In the genomic region with DNA sequence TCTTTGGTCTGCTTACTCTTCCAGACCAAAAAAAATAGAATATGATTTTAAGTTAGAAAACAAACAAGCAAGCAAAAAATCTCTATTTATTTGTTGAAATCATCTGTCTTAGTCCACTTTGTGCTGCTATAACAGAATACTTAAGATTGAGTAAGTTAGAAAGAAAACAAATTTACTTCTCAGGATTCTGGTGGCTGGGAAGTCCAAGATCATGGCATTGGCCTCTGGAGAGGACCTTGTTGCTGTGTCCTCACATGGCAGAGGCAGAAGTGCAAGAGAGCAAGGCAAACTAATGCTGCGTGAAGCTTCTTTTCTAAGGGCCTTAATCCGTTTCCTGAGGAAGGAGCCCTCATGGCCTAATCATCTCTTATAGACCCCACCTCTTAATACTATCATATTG, we compare ENCODE assay signal across 24 cellular contexts.
"Had no signal": no experiment of that assay in that cellular context is flagged by ENCODE, and none has a peak within 500 bp of the region (broad histone marks: within the 10 kb centered on the region; RNA-seq: fewer than 3 reads in every experiment).

No MANE protein-coding gene starts in this region.

- H3K4me1 Mint-ChIP-seq: activated CD4-positive, alpha-beta T cell treated with anti-CD3 and anti-CD28 coated beads, Interleukin-2, amount 10 ng/mL, durations not matched to agents 7 days and 5 days; activated naive CD4-positive, alpha-beta T cell treated with anti-CD3 and anti-CD28 coated beads, Interleukin-2, amount 10 ng/mL, durations not matched to agents 7 days and 5 days; activated T-helper 17 cell treated with anti-CD3 and anti-CD28 coated beads, Interleukin-2, amount 50 U/mL, for 72 hours; central memory CD8-positive, alpha-beta T cell; endodermal cell had no signal

- H3K9me3 Mint-ChIP-seq: activated T-helper 17 cell treated with anti-CD3 and anti-CD28 coated beads, Interleukin-2, amount 50 U/mL, for 72 hours; central memory CD8-positive, alpha-beta T cell; dendritic cell treated with granulocyte-macrophage colony-stimulating factor and Interleukin-4, amounts not matched to agents 40 ng/mL and 50 ng/mL, for 4 days had no signal

- H3K27me3 ChIP-seq: brain microvascular endothelial cell, dorsolateral prefrontal cortex had no signal

- H3K4me3 ChIP-seq: coronary artery, dorsolateral prefrontal cortex had no signal

- H3K36me3 Mint-ChIP-seq: activated naive CD4-positive, alpha-beta T cell treated with anti-CD3 and anti-CD28 coated beads, Interleukin-2, amount 10 ng/mL, durations not matched to agents 7 days and 5 days had no signal

- H3K36me3 ChIP-seq: brain microvascular endothelial cell had no signal

- ATAC-seq: activated CD4-positive, alpha-beta T cell treated with anti-CD3 and anti-CD28 coated beads for 36 hours; activated CD8-positive, alpha-beta T cell treated with anti-CD3 and anti-CD28 coated beads for 36 hours; activated T-cell treated with anti-CD3 and anti-CD28 coated beads, Interleukin-2, amount 50 U/mL, for 4 hours; activated T-helper 17 cell treated with anti-CD3 and anti-CD28 coated beads, Interleukin-2, amount 50 U/mL, for 72 hours; esophagus mucosa had no signal

- DNase-seq: activated CD4-positive, alpha-beta T cell treated with anti-CD3 and anti-CD28 coated beads for 36 hours; activated CD4-positive, alpha-beta T cell treated with anti-CD3 and anti-CD28 coated beads, Interleukin-2, amount 10 ng/mL, durations not matched to agents 7 days and 5 days; activated CD4-positive, alpha-beta T cell treated with anti-CD3 and anti-CD28 coated beads, Interleukin-2, amount 50 U/mL, for 4 hours; activated CD4-positive, CD25-positive, alpha-beta regulatory T cell; activated CD4-positive, CD25-positive, alpha-beta regulatory T cell treated with anti-CD3 and anti-CD28 coated beads, Interleukin-2, amount 50 U/mL, for 72 hours; activated CD8-positive, alpha-beta memory T cell treated with anti-CD3 and anti-CD28 coated beads for 24 hours; activated CD8-positive, alpha-beta T cell treated with anti-CD3 and anti-CD28 coated beads for 36 hours; activated effector memory CD4-positive, alpha-beta T cell treated with Interleukin-2 at 50 U/mL for 16 hours; activated naive CD4-positive, alpha-beta T cell treated with anti-CD3 and anti-CD28 coated beads, Interleukin-2, amount 10 ng/mL, durations not matched to agents 7 days and 5 days; activated T-cell treated with anti-CD3 and anti-CD28 coated beads, Interleukin-2, amount 50 U/mL, for 4 hours; amniotic stem cell; anterior cingulate cortex; brain microvascular endothelial cell; dorsolateral prefrontal cortex; effector memory CD4-positive, alpha-beta T cell; endodermal cell; foreskin fibroblast; T-helper 2 cell had no signal

- H3K27ac ChIP-seq: brain microvascular endothelial cell, coronary artery, dorsolateral prefrontal cortex had no signal

- H3K27ac Mint-ChIP-seq: activated CD4-positive, alpha-beta T cell treated with anti-CD3 and anti-CD28 coated beads for 36 hours; activated CD4-positive, alpha-beta T cell treated with anti-CD3 and anti-CD28 coated beads, Interleukin-2, amount 10 ng/mL, durations not matched to agents 7 days and 5 days; activated CD8-positive, alpha-beta T cell treated with anti-CD3 and anti-CD28 coated beads for 36 hours; activated naive CD8-positive, alpha-beta T cell; activated T-helper 17 cell treated with anti-CD3 and anti-CD28 coated beads, Interleukin-2, amount 50 U/mL, for 72 hours; dendritic cell treated with granulocyte-macrophage colony-stimulating factor and Interleukin-4, amounts not matched to agents 40 ng/mL and 50 ng/mL, for 4 days; endodermal cell had no signal

- H3K27me3 Mint-ChIP-seq: activated CD4-positive, alpha-beta T cell treated with anti-CD3 and anti-CD28 coated beads for 36 hours; activated CD4-positive, alpha-beta T cell treated with anti-CD3 and anti-CD28 coated beads, Interleukin-2, amount 10 ng/mL, durations not matched to agents 7 days and 5 days; activated CD8-positive, alpha-beta T cell treated with anti-CD3 and anti-CD28 coated beads for 36 hours; activated naive CD4-positive, alpha-beta T cell treated with anti-CD3 and anti-CD28 coated beads, Interleukin-2, amount 10 ng/mL, durations not matched to agents 7 days and 5 days; activated naive CD8-positive, alpha-beta T cell; activated T-helper 17 cell treated with anti-CD3 and anti-CD28 coated beads, Interleukin-2, amount 50 U/mL, for 72 hours; central memory CD8-positive, alpha-beta T cell had no signal

- H3K4me3 Mint-ChIP-seq: activated CD4-positive, alpha-beta T cell treated with anti-CD3 and anti-CD28 coated beads for 36 hours; activated CD4-positive, alpha-beta T cell treated with anti-CD3 and anti-CD28 coated beads, Interleukin-2, amount 10 ng/mL, durations not matched to agents 7 days and 5 days; activated CD8-positive, alpha-beta T cell treated with anti-CD3 and anti-CD28 coated beads for 36 hours; activated naive CD4-positive, alpha-beta T cell treated with anti-CD3 and anti-CD28 coated beads, Interleukin-2, amount 10 ng/mL, durations not matched to agents 7 days and 5 days; activated naive CD8-positive, alpha-beta T cell; activated T-cell treated with anti-CD3 and anti-CD28 coated beads, Interleukin-2, amount 50 U/mL, for 4 hours; activated T-helper 17 cell treated with anti-CD3 and anti-CD28 coated beads, Interleukin-2, amount 50 U/mL, for 72 hours; central memory CD8-positive, alpha-beta T cell; dendritic cell treated with granulocyte-macrophage colony-stimulating factor and Interleukin-4, amounts not matched to agents 40 ng/mL and 50 ng/mL, for 4 days; endodermal cell had no signal
